In the genomic region with DNA sequence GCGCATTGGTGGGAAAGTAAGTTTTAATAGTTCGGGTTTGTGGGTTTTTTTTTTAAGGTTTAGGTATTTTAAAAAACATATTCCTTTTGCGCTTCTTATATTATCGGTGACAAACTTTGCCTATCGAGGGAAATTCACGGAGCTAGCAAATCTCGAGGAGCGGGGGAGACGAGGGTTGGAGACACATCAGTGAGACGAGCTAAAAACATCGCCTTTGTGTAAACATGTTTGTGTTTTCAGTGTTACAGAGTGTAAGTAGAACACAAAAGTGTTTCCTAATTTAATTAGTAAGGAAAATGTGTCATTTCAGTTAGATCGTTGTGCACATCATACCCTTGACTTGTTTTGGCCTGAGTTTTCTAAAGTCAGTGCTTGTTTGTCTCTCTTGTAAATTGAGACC, we compare ENCODE assay signal across 8 cellular contexts. TPM values are rescaled to one million over a fixed set of nuclear protein-coding genes. Genes with fewer than 3 reads are reported as not detected.
DNase-seq lines count a peak whose midpoint lies in the region; ATAC-seq and TF ChIP-seq lines count a peak whose summit lies in the region.

No MANE protein-coding gene starts in this region.

- H4K20me1 ChIP-seq in SK-N-SH (ENCODE audit: insufficient read depth), result peaks cover 49% of the 10 kb centered on the region

- H2AFZ ChIP-seq in SK-N-SH (ENCODE audit: low read depth), result no peak overlapping the region

- peak overlapping the region; percentile 95 to 99 for H3K27ac ChIP-seq in SK-N-SH (ENCODE audit: low read depth in 2 of 2, low read length in 1 of 2)
- peak overlapping the region; percentile 96 for H3K27ac ChIP-seq in subcutaneous abdominal adipose tissue (ENCODE audit: low read depth, low read length)

- no peak for TF ChIP-seq RAD21 in SK-N-SH (IDR thresholded peaks at IDR 0.05; ENCODE audit: low read length)

- H3K36me3 Mint-ChIP-seq in activated T-helper 17 cell treated with anti-CD3 and anti-CD28 coated beads, Interleukin-2, amount 50 U/mL, for 72 hours (ENCODE audit: low read depth), result peaks cover 63% of the 10 kb centered on the region

- H3K9ac ChIP-seq in SK-N-SH (peak overlapping the region; percentile 99), subcutaneous abdominal adipose tissue (ENCODE audit: low read length in 5 of 5) (peak overlapping the region; percentile 80 to 100 (median 99))

- CTCF ChIA-PET in SK-N-SH (lab: Yijun Ruan, JAX), result interaction anchor here (1.6 to 2.6 kb wide), 3 partner anchors 10 to 46 kb away, joined by 5 to 9 read pairs (median 7); no protein-coding TSS in a partner anchor

- no peak for DNase-seq in SK-N-SH
- DNase-seq in GDM1 (lab: John Stamatoyannopoulos, UW), result no peak
- DNase-seq in 8988T, result no peak

- H3K27me3 ChIP-seq in SK-N-SH (ENCODE audit: insufficient read depth), result no peaks in the 10 kb centered on the region
- no peaks in the 10 kb centered on the region for H3K27me3 ChIP-seq in subcutaneous abdominal adipose tissue (ENCODE audit: control insufficient read depth in 5 of 5, insufficient read depth in 4 of 5, low read length in 5 of 5)

- WGBS in SK-N-SH (ENCODE audit: low lambda C conversion rate), result 2% methylated on average over 12 of the region's 12 CpGs

- H3K27ac Mint-ChIP-seq in activated T-helper 17 cell treated with anti-CD3 and anti-CD28 coated beads, Interleukin-2, amount 50 U/mL, for 72 hours, result peak overlapping the region; percentile 99

- H3K36me3 ChIP-seq in SK-N-SH (replicated peaks in 1 of 2; ENCODE audit: control insufficient read depth in 1 of 2, insufficient read depth in 2 of 2, low read length in 1 of 2) (peaks cover 45 to 50% of the 10 kb centered on the region in 2 experiments), subcutaneous abdominal adipose tissue (ENCODE audit: control insufficient read depth in 5 of 5, insufficient read depth in 5 of 5, low read length in 5 of 5) (peaks cover 19 to 33% (median 26%) of the 10 kb centered on the region in 5 donors)

- no peaks in the 10 kb centered on the region for H3K9me2 ChIP-seq in SK-N-SH

- H3K4me3 Mint-ChIP-seq in activated T-helper 17 cell treated with anti-CD3 and anti-CD28 coated beads, Interleukin-2, amount 50 U/mL, for 72 hours, result peak overlapping the region; percentile 98

- peaks cover 2% of the 10 kb centered on the region for H3K27me3 Mint-ChIP-seq in activated T-helper 17 cell treated with anti-CD3 and anti-CD28 coated beads, Interleukin-2, amount 50 U/mL, for 72 hours

- TF ChIP-seq CTCF in SK-N-SH (IDR thresholded peaks at IDR 0.05), result no peak

- TF ChIP-seq EP300 in SK-N-SH (IDR thresholded peaks at IDR 0.05; ENCODE audit: borderline replicate concordance in 1 of 2, low read depth in 1 of 2, low read length in 1 of 2), result no peak

- no peaks in the 10 kb centered on the region for H3K9me3 Mint-ChIP-seq in activated T-helper 17 cell treated with anti-CD3 and anti-CD28 coated beads, Interleukin-2, amount 50 U/mL, for 72 hours

- no peak for ATAC-seq in SK-N-SH treated with all-trans-retinoic acid at 6 μM for 48 hours
- ATAC-seq in activated T-helper 17 cell treated with anti-CD3 and anti-CD28 coated beads, Interleukin-2, amount 50 U/mL, for 72 hours (replicated peaks), result no peak
- ATAC-seq in HG02870 (IDR thresholded peaks at IDR 0.05; ENCODE audit: unreplicated experiment), result no peak

- peak overlapping the region; percentile 84 for H3K4me2 ChIP-seq in SK-N-SH

- H3K4me1 ChIP-seq in SK-N-SH (ENCODE audit: control insufficient read depth in 1 of 2, insufficient read depth in 2 of 2, low read depth in 1 of 2, low read length in 1 of 2) (peaks cover 11 to 16% of the 10 kb centered on the region in 2 experiments; a peak in 3 of 4 replicates), subcutaneous abdominal adipose tissue (ENCODE audit: control insufficient read depth in 5 of 5, insufficient read depth in 5 of 5, low read length in 5 of 5) (peaks cover 0 to 30% (median 27%) of the 10 kb centered on the region in 5 donors)

- H3K9me3 ChIP-seq in SK-N-SH (no peaks in the 10 kb centered on the region), iPS-18c (ENCODE audit: control insufficient read depth, insufficient read depth, low read length) (no peaks in the 10 kb centered on the region), subcutaneous abdominal adipose tissue (ENCODE audit: control insufficient read depth in 5 of 5, low read length in 5 of 5) (no peaks in the 10 kb centered on the region)

- H3K79me2 ChIP-seq in SK-N-SH (ENCODE audit: insufficient read depth), result peaks cover 64% of the 10 kb centered on the region

- H3K4me3 ChIP-seq in SK-N-SH (ENCODE audit: low read depth in 2 of 2, low read length in 1 of 2) (peak overlapping the region; percentile 88 to 98), iPS-18c (ENCODE audit: insufficient read depth, low read depth, low read length) (peak overlapping the region; percentile 95), subcutaneous abdominal adipose tissue (ENCODE audit: low read depth in 1 of 5, low read length in 5 of 5) (peak overlapping the region; percentile 79 to 99 (median 91))

- H3K4me1 Mint-ChIP-seq in activated T-helper 17 cell treated with anti-CD3 and anti-CD28 coated beads, Interleukin-2, amount 50 U/mL, for 72 hours, result peaks cover 19% of the 10 kb centered on the region

- POLR2A ChIA-PET in SK-N-SH (lab: Yijun Ruan, JAX), result interaction anchor here (0.6 to 1.6 kb wide), 3 partner anchors 8 to 61 kb away, joined by 3 to 8 read pairs (median 4); no protein-coding TSS in a partner anchor

- H3F3A ChIP-seq in SK-N-SH (replicated peaks; ENCODE audit: insufficient read depth), result peaks cover 32% of the 10 kb centered on the region

TF ChIP-seq in SK-N-SH, 30 proteins besides CTCF, POLR2A, EP300 and RAD21 (continues in another document):
- TF ChIP-seq SIN3A (IDR thresholded peaks at IDR 0.05; ENCODE audit: borderline replicate concordance, low read depth, low read length) (no peak), YY1 (IDR thresholded peaks at IDR 0.05; ENCODE audit: low read depth) (no peak), MEF2A (IDR thresholded peaks at IDR 0.05; ENCODE audit: borderline replicate concordance, low read depth) (no peak)

TF ChIP-seq in SK-N-SH treated with all-trans-retinoic acid at 6 μM for 48 hours, 23 proteins besides CTCF, POLR2A, EP300 and RAD21:
- TF ChIP-seq CREB5 (CRISPR knock-in tag; IDR thresholded peaks at IDR 0.05; ENCODE audit: low read depth), result no peak

RNA-seq across cellular contexts. Expression of gene BTF3, which starts 0.9 kb away (rescaled TPM):
- polyA plus RNA-seq in SK-N-SH (2012; rRNA removed), result 458 and 492 TPM in 2 replicates
- 622 and 790 TPM in 2 replicates for polyA plus RNA-seq in SK-N-SH (2012; cell fraction: cytosol; rRNA removed)
- 127 and 171 TPM in 2 replicates for polyA plus RNA-seq in SK-N-SH (2012; cell fraction: nucleus; rRNA removed)
- total RNA-seq in activated T-helper 17 cell treated with anti-CD3 and anti-CD28 coated beads, Interleukin-2, amount 50 U/mL, for 72 hours, result 100 to 1,000 TPM; 887 to 907 TPM

RNA-seq across cellular contexts. Expression of gene FOXD1, which starts 50.6 kb away (rescaled TPM):
- 39.6 and 73.9 TPM in 2 replicates for polyA plus RNA-seq in SK-N-SH (2012; rRNA removed)
- polyA plus RNA-seq in SK-N-SH (2012; cell fraction: cytosol; rRNA removed), result 71.2 and 72.6 TPM in 2 replicates
- polyA plus RNA-seq in SK-N-SH (2012; cell fraction: nucleus; rRNA removed), result 48.7 and 52.6 TPM in 2 replicates
- total RNA-seq in activated T-helper 17 cell treated with anti-CD3 and anti-CD28 coated beads, Interleukin-2, amount 50 U/mL, for 72 hours, result under 1 TPM in 1 of 2 donors, not detected in 1; 0.45 TPM
